30 cellular contexts compared by ENCODE assay signal in the genomic region with DNA sequence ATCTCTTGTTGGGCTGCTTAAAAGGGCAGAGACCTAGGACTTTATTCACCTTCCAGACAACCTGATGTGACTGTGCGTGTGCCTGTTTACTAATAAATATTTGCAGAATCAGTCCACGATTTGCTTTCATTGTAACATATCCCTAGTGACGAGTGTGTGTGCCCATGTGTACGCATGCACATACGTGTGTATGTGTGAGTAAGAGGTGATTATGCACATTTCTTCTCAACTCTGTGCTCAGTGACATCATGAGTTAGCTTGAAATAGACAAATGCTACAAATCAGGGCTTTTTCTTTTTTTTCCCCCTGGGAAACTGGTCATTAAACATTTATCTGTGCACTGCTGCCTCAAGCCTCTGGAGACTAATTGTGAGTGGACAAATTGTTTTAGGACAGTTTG.
"Had no signal": no experiment of that assay in that cellular context is flagged by ENCODE, and none has a peak within 500 bp of the region (broad histone marks: within the 10 kb centered on the region; RNA-seq: fewer than 3 reads in every experiment).

No MANE protein-coding gene starts in this region.

- H3K9me3 ChIP-seq: colonic mucosa, esophagus squamous epithelium, heart right ventricle, left lung, right atrium auricular region, sigmoid colon, spleen, testis, tibial artery, upper lobe of right lung, uterus had no signal

- H3K4me3 Mint-ChIP-seq: dendritic cell treated with granulocyte-macrophage colony-stimulating factor and Interleukin-4, amounts not matched to agents 40 ng/mL and 50 ng/mL, for 4 days; naive B cell; natural killer cell treated with Interleukin-12 subunit alpha and Interleukin-12 subunit beta and Interleukin-15 and Interleukin-18, amount 100 ng/mL, for 72 hours; neural crest cell; stimulated activated memory B cell treated with anti-CD40 and anti-IgM and Interleukin-4, amounts not matched to agents 10 μg/mL and 1 μg/mL and 100 μg/mL, for 72 hours had no signal

- H3K9ac ChIP-seq: parathyroid adenoma had no signal

- H3K4me1 ChIP-seq: colonic mucosa, esophagus squamous epithelium, left lung, parathyroid adenoma, spleen, testis, uterus had no signal

- H3K27me3 ChIP-seq: colonic mucosa, esophagus squamous epithelium, heart right ventricle, left lung, right atrium auricular region, sigmoid colon, spleen, testis, tibial artery, upper lobe of right lung, uterus had no signal

- H2AFZ ChIP-seq: parathyroid adenoma had no signal

- H3K79me2 ChIP-seq: parathyroid adenoma had no signal

- H3K36me3 Mint-ChIP-seq: natural killer cell treated with Interleukin-12 subunit alpha and Interleukin-12 subunit beta and Interleukin-15 and Interleukin-18, amount 100 ng/mL, for 72 hours; stimulated activated memory B cell treated with anti-CD40 and anti-IgM and Interleukin-4, amounts not matched to agents 10 μg/mL and 1 μg/mL and 100 μg/mL, for 72 hours had no signal

- H3K27ac ChIP-seq: colonic mucosa, esophagus squamous epithelium, heart right ventricle, left lung, parathyroid adenoma, right atrium auricular region, sigmoid colon, skin epidermis, spleen, testis, tibial artery, upper lobe of right lung, uterus had no signal

- DNase-seq: colonic mucosa; effector CD8-positive, alpha-beta T cell; erythroblast; esophagus squamous epithelium; foreskin melanocyte; glutamatergic neuron; heart right ventricle; hippocampal formation; left cardiac atrium; left lung; mammary epithelial cell; naive B cell; sigmoid colon; spleen; stimulated activated CD4-positive, alpha-beta T cell treated with anti-CD3 and anti-CD28 coated beads, Interleukin-4, amount 100 ng/mL, for 4 hours; stimulated activated naive CD8-positive, alpha-beta T cell treated with anti-CD3 and anti-CD28 coated beads, Interleukin-15, Interleukin-2, amounts not matched to agents 100 U/mL and 50 U/mL, for 24 hours; substantia nigra; testis; tibial artery; upper lobe of right lung; uterus had no signal

- H3K36me3 ChIP-seq: colonic mucosa, esophagus squamous epithelium, heart right ventricle, left lung, right atrium auricular region, sigmoid colon, spleen, tibial artery, upper lobe of right lung, uterus had no signal

- H3K27me3 Mint-ChIP-seq: dendritic cell treated with granulocyte-macrophage colony-stimulating factor and Interleukin-4, amounts not matched to agents 40 ng/mL and 50 ng/mL, for 4 days; naive B cell; progenitor cell of endocrine pancreas; stimulated activated memory B cell treated with anti-CD40 and anti-IgM and Interleukin-4, amounts not matched to agents 10 μg/mL and 1 μg/mL and 100 μg/mL, for 72 hours had no signal

- H3K9me3 Mint-ChIP-seq: dendritic cell treated with granulocyte-macrophage colony-stimulating factor and Interleukin-4, amounts not matched to agents 40 ng/mL and 50 ng/mL, for 4 days; naive B cell; natural killer cell treated with Interleukin-12 subunit alpha and Interleukin-12 subunit beta and Interleukin-15 and Interleukin-18, amount 100 ng/mL, for 72 hours; neural crest cell had no signal

- FAIRE-seq: islet of Langerhans had no signal

- ATAC-seq: heart right ventricle; left cardiac atrium; left lung; natural killer cell treated with Interleukin-12 subunit alpha and Interleukin-12 subunit beta and Interleukin-15 and Interleukin-18, amount 100 ng/mL, for 72 hours; stimulated activated memory B cell treated with anti-CD40 and anti-IgM and Interleukin-4, amounts not matched to agents 10 μg/mL and 1 μg/mL and 100 μg/mL, for 72 hours; stimulated activated naive CD8-positive, alpha-beta T cell treated with anti-CD3 and anti-CD28 coated beads, Interleukin-15, Interleukin-2, amounts not matched to agents 100 U/mL and 50 U/mL, for 24 hours; upper lobe of right lung had no signal

- H3K4me3 ChIP-seq: colonic mucosa, esophagus squamous epithelium, heart right ventricle, left lung, right atrium auricular region, sigmoid colon, skin epidermis, spleen, testis, tibial artery, upper lobe of right lung, uterus had no signal

- H3K27ac Mint-ChIP-seq: dendritic cell treated with granulocyte-macrophage colony-stimulating factor and Interleukin-4, amounts not matched to agents 40 ng/mL and 50 ng/mL, for 4 days; naive B cell; natural killer cell treated with Interleukin-12 subunit alpha and Interleukin-12 subunit beta and Interleukin-15 and Interleukin-18, amount 100 ng/mL, for 72 hours; progenitor cell of endocrine pancreas; stimulated activated memory B cell treated with anti-CD40 and anti-IgM and Interleukin-4, amounts not matched to agents 10 μg/mL and 1 μg/mL and 100 μg/mL, for 72 hours had no signal

- H3K4me1 Mint-ChIP-seq: stimulated activated memory B cell treated with anti-CD40 and anti-IgM and Interleukin-4, amounts not matched to agents 10 μg/mL and 1 μg/mL and 100 μg/mL, for 72 hours had no signal
